In the genomic region with DNA sequence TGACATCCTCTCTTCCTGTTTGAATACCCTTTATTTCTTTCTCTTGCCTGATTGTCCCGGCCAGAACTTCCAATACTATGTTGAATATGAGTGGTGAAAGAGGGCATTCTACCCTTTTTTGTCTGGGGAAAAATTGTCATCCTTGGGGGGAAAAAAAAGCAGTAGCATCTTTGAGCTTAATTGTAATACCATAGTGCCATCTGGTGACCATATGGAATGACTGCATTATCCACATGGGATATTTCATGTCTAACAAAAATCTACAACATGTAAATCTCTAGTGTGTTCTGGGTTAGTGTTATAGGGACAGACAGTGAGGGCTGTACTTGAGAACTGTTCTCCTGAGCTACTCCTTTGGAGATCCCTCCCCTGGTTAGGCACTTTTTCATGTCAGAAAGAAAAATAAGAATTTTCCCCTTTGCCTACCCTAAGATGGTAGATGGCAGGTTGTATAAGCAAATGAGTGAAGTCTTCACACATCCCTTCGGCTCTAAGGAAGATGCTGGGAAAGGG, we compare ENCODE assay signal across 8 cellular contexts. TPM values are rescaled to one million over a fixed set of nuclear protein-coding genes. Genes with fewer than 3 reads are reported as not detected.
A peak's percentile ranks its signal among the peaks of the same experiment; 100 is the strongest.
DNase-seq lines count a peak whose midpoint lies in the region; ATAC-seq lines count a peak whose summit lies in the region.

No MANE protein-coding gene starts in this region.

- no peaks in the 10 kb centered on the region for H3K9me2 ChIP-seq in GM23248 (ENCODE audit: insufficient read depth)

- 6 to 13% methylated on average over 2 of the region's 2 CpGs for WGBS in GM23248 (ENCODE audit: low coverage in 1 of 2, low lambda C conversion rate in 2 of 2, missing lambda C conversion rate in 2 of 2), 2 experiments

- no peaks in the 10 kb centered on the region for H3F3A ChIP-seq in GM23248 (ENCODE audit: insufficient read depth)

- H4K20me1 ChIP-seq in GM23248 (ENCODE audit: insufficient read depth) = no peaks in the 10 kb centered on the region

- H3K9me3 ChIP-seq in GM23248 (ENCODE audit: low read depth) = no peaks in the 10 kb centered on the region

- no peaks in the 10 kb centered on the region for H3K4me1 ChIP-seq in GM23248 (ENCODE audit: insufficient read depth)

- no peak overlapping the region for H3K9ac ChIP-seq in GM23248

- DNase-seq in ACHN (peak; percentile 5), GM23248 (peak; percentile 25), RPMI8226 (peak; percentile 7), iPS-NIHi7 (ENCODE audit: extremely low spot score) (peak; percentile 39), NCI-H2196 (lab: John Stamatoyannopoulos, UW; ENCODE audit: unreplicated experiment) (no peak)
- DNase-seq in activated naive CD4-positive, alpha-beta T cell treated with Interleukin-2 at 50 U/mL for 16 hours = no peak
- DNase-seq in activated CD4-positive, alpha-beta T cell treated with anti-CD3 and anti-CD28 coated beads, Interleukin-2, amount 50 U/mL, for 4 hours = no peak

- no peaks in the 10 kb centered on the region for H3K36me3 ChIP-seq in GM23248 (ENCODE audit: low read depth)

- in situ Hi-C loops in ACHN (cut with HindIII; ENCODE audit: low pct_ligation_motif_present, low pct_unique_long_range_greater_than_20kb, low sequenced_read_pairs) = no loop called here
- in situ Hi-C loops in GM23248 (cut with MboI) = no loop called here

- no peak for ATAC-seq in HG02852 (IDR thresholded peaks at IDR 0.05; ENCODE audit: unreplicated experiment)

- H3K27me3 ChIP-seq in GM23248 (replicated peaks; ENCODE audit: insufficient read depth) = no peaks in the 10 kb centered on the region

- no peak overlapping the region for H2AFZ ChIP-seq in GM23248

- no peak overlapping the region for H3K27ac ChIP-seq in GM23248

- no peak overlapping the region for H3K4me3 ChIP-seq in GM23248

- no peak overlapping the region for H3K4me2 ChIP-seq in GM23248 (ENCODE audit: unreplicated experiment)

- no peaks in the 10 kb centered on the region for H3K79me2 ChIP-seq in GM23248 (ENCODE audit: insufficient read depth)

RNA-seq across cellular contexts. Expression of gene CAPN6, which starts 26.0 kb away (rescaled TPM):
- not detected in 2 replicates for total RNA-seq in GM23248 (2014; rRNA removed; shearing (Covaris generic))
- not detected in 2 replicates for polyA plus RNA-seq in GM23248 (2016; fragmentation: Nextera tagmentation; extraction: Ambion mirVana)

Comparison
In these comparisons a context has a peak if more than half of its experiments do, and no peak if none do; other contexts are left out.
1. DNase-seq: peak in ACHN (single experiment), GM23248 (single experiment), RPMI8226 (single experiment) and iPS-NIHi7 (single experiment); none in activated naive CD4-positive, alpha-beta T cell treated with Interleukin-2 at 50 U/mL for 16 hours (single experiment), NCI-H2196 (single experiment) and activated CD4-positive, alpha-beta T cell treated with anti-CD3 and anti-CD28 coated beads, Interleukin-2, amount 50 U/mL, for 4 hours (0 of 2).